Comparison of ENCODE assay signal across 8 cellular contexts in genomic region chr12:103957865-103958388, GRCh38. TPM values are rescaled to one million over a fixed set of nuclear protein-coding genes. Genes with fewer than 3 reads are reported as not detected.
A peak's percentile ranks its signal among the peaks of the same experiment; 100 is the strongest.
DNase-seq lines count a peak whose midpoint lies in the region; FAIRE-seq and TF ChIP-seq lines count a peak whose summit lies in the region.

No MANE protein-coding gene starts in this region.

- no peaks in the 10 kb centered on the region for H3K9me3 ChIP-seq in kidney (ENCODE audit: control insufficient read depth in 1 of 2, low read length in 2 of 2)
- H3K9me3 ChIP-seq in suprapubic skin = no peaks in the 10 kb centered on the region

- no peak for FAIRE-seq in kidney (lab: Jason Lieb, UNC)

- peak overlapping the region in 1 of 2 donors; percentile 74 for H3K4me3 ChIP-seq in kidney (ENCODE audit: low read length in 2 of 2)
- H3K4me3 ChIP-seq in suprapubic skin = peak overlapping the region; percentile 79

- no peak for DNase-seq in T-helper 2 cell treated with Interferon-gamma antibody and Interleukin-4, amounts not matched to agents 5 μg/mL and 100 μg/mL, for 36 hours (ENCODE audit: low spot score)
- DNase-seq in T-helper 2 cell (no peak), kidney (no peak), suprapubic skin (ENCODE audit: low spot score in 2 of 2) (no peak), putamen (ENCODE audit: low spot score) (no peak), COR-L47 (lab: John Stamatoyannopoulos, UW) (no peak)
- DNase-seq in activated T-helper 1 cell treated with anti-CD3 and anti-CD28 coated beads, Interleukin-12 subunit alpha, Interleukin-12 subunit beta, Interleukin-2, Interleukin-4 antibody, amounts not matched to agents 30 ng/mL and 10 ng/mL and 1 ng/mL, durations not matched to agents 14 hours and 24 hours and 36 hours (ENCODE audit: low spot score) = no peak
- no peak for DNase-seq in effector CD4-positive, alpha-beta T cell

- peak overlapping the region; percentile 78 to 96 for H3K27ac ChIP-seq in kidney (ENCODE audit: low read depth in 2 of 2, low read length in 2 of 2)
- H3K27ac ChIP-seq in suprapubic skin = peak overlapping the region; percentile 87

- peaks cover 8 to 10% of the 10 kb centered on the region in 2 donors for H3K4me1 ChIP-seq in kidney (ENCODE audit: control insufficient read depth in 1 of 2, insufficient read depth in 1 of 2, low read depth in 1 of 2, low read length in 2 of 2)
- H3K4me1 ChIP-seq in suprapubic skin = peaks cover 20% of the 10 kb centered on the region

- no peak for TF ChIP-seq CTCF in kidney (IDR thresholded peaks at IDR 0.05; ENCODE audit: borderline replicate concordance, extremely low read depth, insufficient read depth)
- TF ChIP-seq CTCF in suprapubic skin (IDR thresholded peaks at IDR 0.05) = no peak

- WGBS in suprapubic skin = 90% methylated on average over 7 of the region's 7 CpGs

- peak overlapping the region; percentile 97 for H3K27ac Mint-ChIP-seq in T-helper 2 cell treated with Interferon-gamma antibody and Interleukin-4, amounts not matched to agents 5 μg/mL and 100 μg/mL, for 36 hours
- H3K27ac Mint-ChIP-seq in activated T-helper 1 cell treated with anti-CD3 and anti-CD28 coated beads, Interleukin-12 subunit alpha, Interleukin-12 subunit beta, Interleukin-2, Interleukin-4 antibody, amounts not matched to agents 30 ng/mL and 10 ng/mL and 1 ng/mL, durations not matched to agents 14 hours and 24 hours and 36 hours = peak overlapping the region; percentile 100

- no peaks in the 10 kb centered on the region for H3K27me3 ChIP-seq in suprapubic skin

- no peak overlapping the region for H3K9ac ChIP-seq in kidney (ENCODE audit: low read length in 2 of 2)

- intact Hi-C loops in activated T-helper 1 cell treated with anti-CD3 and anti-CD28 coated beads, Interleukin-12 subunit alpha, Interleukin-12 subunit beta, Interleukin-2, Interleukin-4 antibody, amounts not matched to agents 30 ng/mL and 10 ng/mL and 1 ng/mL, durations not matched to agents 14 hours and 24 hours and 36 hours (cut with micrococcal nuclease) = loop anchor here (1.0 to 5.0 kb wide), 9 partner anchors 7 to 1149 kb away; partner anchors contain the start of genes HCFC2, HSP90B1, NFYB and NT5DC3
- intact Hi-C loops in kidney (cut with DNase I) = no loop called here

- no peak for TF ChIP-seq POLR2A in suprapubic skin (IDR thresholded peaks at IDR 0.05)

- peak overlapping the region; percentile 96 for H3K4me3 Mint-ChIP-seq in T-helper 2 cell treated with Interferon-gamma antibody and Interleukin-4, amounts not matched to agents 5 μg/mL and 100 μg/mL, for 36 hours
- peak overlapping the region; percentile 100 for H3K4me3 Mint-ChIP-seq in activated T-helper 1 cell treated with anti-CD3 and anti-CD28 coated beads, Interleukin-12 subunit alpha, Interleukin-12 subunit beta, Interleukin-2, Interleukin-4 antibody, amounts not matched to agents 30 ng/mL and 10 ng/mL and 1 ng/mL, durations not matched to agents 14 hours and 24 hours and 36 hours

- peaks cover 25% of the 10 kb centered on the region for H3K36me3 Mint-ChIP-seq in T-helper 2 cell treated with Interferon-gamma antibody and Interleukin-4, amounts not matched to agents 5 μg/mL and 100 μg/mL, for 36 hours (ENCODE audit: low read depth)
- peaks cover 20% of the 10 kb centered on the region for H3K36me3 Mint-ChIP-seq in activated T-helper 1 cell treated with anti-CD3 and anti-CD28 coated beads, Interleukin-12 subunit alpha, Interleukin-12 subunit beta, Interleukin-2, Interleukin-4 antibody, amounts not matched to agents 30 ng/mL and 10 ng/mL and 1 ng/mL, durations not matched to agents 14 hours and 24 hours and 36 hours (ENCODE audit: low read depth)

- TF ChIP-seq EP300 in suprapubic skin (IDR thresholded peaks at IDR 0.05) = no peak

- peaks cover 19% of the 10 kb centered on the region for H3K4me1 Mint-ChIP-seq in T-helper 2 cell treated with Interferon-gamma antibody and Interleukin-4, amounts not matched to agents 5 μg/mL and 100 μg/mL, for 36 hours (ENCODE audit: low read depth)
- H3K4me1 Mint-ChIP-seq in activated T-helper 1 cell treated with anti-CD3 and anti-CD28 coated beads, Interleukin-12 subunit alpha, Interleukin-12 subunit beta, Interleukin-2, Interleukin-4 antibody, amounts not matched to agents 30 ng/mL and 10 ng/mL and 1 ng/mL, durations not matched to agents 14 hours and 24 hours and 36 hours (ENCODE audit: low read depth) = peaks cover 49% of the 10 kb centered on the region

- no peaks in the 10 kb centered on the region for H3K27me3 Mint-ChIP-seq in T-helper 2 cell treated with Interferon-gamma antibody and Interleukin-4, amounts not matched to agents 5 μg/mL and 100 μg/mL, for 36 hours (ENCODE audit: low read depth)
- no peaks in the 10 kb centered on the region for H3K27me3 Mint-ChIP-seq in activated T-helper 1 cell treated with anti-CD3 and anti-CD28 coated beads, Interleukin-12 subunit alpha, Interleukin-12 subunit beta, Interleukin-2, Interleukin-4 antibody, amounts not matched to agents 30 ng/mL and 10 ng/mL and 1 ng/mL, durations not matched to agents 14 hours and 24 hours and 36 hours (ENCODE audit: insufficient read depth)

- H3K9me3 Mint-ChIP-seq in T-helper 2 cell treated with Interferon-gamma antibody and Interleukin-4, amounts not matched to agents 5 μg/mL and 100 μg/mL, for 36 hours = no peaks in the 10 kb centered on the region
- no peaks in the 10 kb centered on the region for H3K9me3 Mint-ChIP-seq in activated T-helper 1 cell treated with anti-CD3 and anti-CD28 coated beads, Interleukin-12 subunit alpha, Interleukin-12 subunit beta, Interleukin-2, Interleukin-4 antibody, amounts not matched to agents 30 ng/mL and 10 ng/mL and 1 ng/mL, durations not matched to agents 14 hours and 24 hours and 36 hours

- peaks cover 11 to 15% of the 10 kb centered on the region in 2 donors for H3K36me3 ChIP-seq in kidney (ENCODE audit: control insufficient read depth in 1 of 2, insufficient read depth in 2 of 2, low read length in 2 of 2)
- H3K36me3 ChIP-seq in suprapubic skin = peaks cover 15% of the 10 kb centered on the region

RNA-seq across cellular contexts. Expression of gene TDG, which starts 7.7 kb away (rescaled TPM):
- 80.4 and 81.6 TPM in 2 replicates for total RNA-seq in activated T-helper 1 cell treated with anti-CD3 and anti-CD28 coated beads, Interleukin-12 subunit alpha, Interleukin-12 subunit beta, Interleukin-2, Interleukin-4 antibody, amounts not matched to agents 30 ng/mL and 10 ng/mL and 1 ng/mL, durations not matched to agents 14 hours and 24 hours and 36 hours
- total RNA-seq in kidney (17.2 TPM), suprapubic skin (10 to 100 TPM; 23.4 to 42.2 (median 24.2) TPM)
- polyA plus RNA-seq in kidney (ENCODE audit: insufficient read depth, low read depth, low replicate concordance) = 9.2 TPM

RNA-seq across cellular contexts. Expression of gene HSP90B1, which starts 27.7 kb away (rescaled TPM):
- total RNA-seq in activated T-helper 1 cell treated with anti-CD3 and anti-CD28 coated beads, Interleukin-12 subunit alpha, Interleukin-12 subunit beta, Interleukin-2, Interleukin-4 antibody, amounts not matched to agents 30 ng/mL and 10 ng/mL and 1 ng/mL, durations not matched to agents 14 hours and 24 hours and 36 hours = 427 and 446 TPM in 2 replicates
- total RNA-seq in kidney (806 TPM), suprapubic skin (100 to 1,000 TPM; 138 to 156 (median 141) TPM)
- 521 TPM for polyA plus RNA-seq in kidney (ENCODE audit: insufficient read depth, low read depth, low replicate concordance)
